In the genomic region with DNA sequence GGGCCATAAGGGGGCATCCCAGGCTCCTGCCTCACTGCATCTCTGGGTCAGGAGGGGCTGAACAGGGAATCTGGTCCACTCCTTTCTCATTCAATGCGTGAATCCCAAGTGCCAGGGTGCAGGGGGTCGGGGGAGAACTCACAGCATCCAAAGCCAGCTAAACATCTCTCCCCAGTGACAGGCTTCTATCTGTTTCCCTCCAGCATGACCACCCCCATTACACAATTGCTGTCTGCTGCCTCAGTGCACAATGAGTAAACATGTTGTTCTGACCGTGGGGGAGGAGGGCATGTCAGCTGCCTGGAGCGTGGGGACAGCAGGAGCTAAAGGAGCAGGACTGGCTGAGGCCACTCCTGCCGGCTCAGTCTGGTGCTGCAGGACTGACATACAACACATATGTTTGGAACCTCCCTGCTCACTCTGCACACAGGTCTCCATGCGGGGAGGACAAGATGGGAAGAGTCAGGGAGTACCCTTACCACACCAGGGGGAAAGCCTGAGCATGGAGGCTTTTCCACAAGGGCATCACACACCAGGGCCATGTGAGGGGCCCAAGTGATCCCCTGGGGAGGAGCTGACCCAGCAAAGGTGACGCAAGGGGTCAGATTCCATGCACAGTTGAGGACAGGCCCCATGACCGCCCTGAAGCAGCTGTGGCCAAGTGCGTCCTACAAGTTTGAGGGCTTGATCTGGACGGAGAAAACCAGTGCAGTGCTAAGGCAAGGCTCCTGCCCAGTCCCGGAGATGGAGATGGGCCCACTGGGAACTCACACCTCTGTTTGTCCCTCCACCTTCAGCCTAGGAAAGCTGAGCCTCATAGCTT, we compare ENCODE assay signal across 7 cellular contexts. TPM values are rescaled to one million over a fixed set of nuclear protein-coding genes. Genes with fewer than 3 reads are reported as not detected.
A peak's percentile ranks its signal among the peaks of the same experiment; 100 is the strongest.
DNase-seq lines count a peak whose midpoint lies in the region; ATAC-seq and TF ChIP-seq lines count a peak whose summit lies in the region.

No MANE protein-coding gene starts in this region.

- 15 to 36% (median 25%) methylated on average over 6 to 11 of the region's 11 CpGs for WGBS in stomach, 5 donors

- peak in 4 of 7 experiments; percentile 12 to 26 (median 17) for TF ChIP-seq CTCF in stomach (IDR thresholded peaks at IDR 0.05)
- TF ChIP-seq CTCF in GM20000 (IDR thresholded peaks at IDR 0.05; ENCODE audit: extremely low read depth, missing control alignments) = no peak

- no peaks in the 10 kb centered on the region for H3K9me3 ChIP-seq in HUES48 (ENCODE audit: control insufficient read depth, insufficient read depth, low read length)
- no peaks in the 10 kb centered on the region for H3K9me3 ChIP-seq in stomach

- ATAC-seq in GM19467 (IDR thresholded peaks at IDR 0.05; ENCODE audit: unreplicated experiment) = no peak

- no peak for TF ChIP-seq EP300 in stomach (IDR thresholded peaks at IDR 0.05)

- H3K4me1 ChIP-seq in HUES48 (ENCODE audit: control insufficient read depth, insufficient read depth, low read length) (peaks cover 46% of the 10 kb centered on the region), stomach (peaks cover 77 to 91% (median 83%) of the 10 kb centered on the region in 4 donors)

- peak overlapping the region; percentile 84 for H3K27ac ChIP-seq in HUES48 (ENCODE audit: low read depth, low read length)
- H3K27ac ChIP-seq in stomach = peak overlapping the region; percentile 91 to 99 (median 98)

- intact Hi-C loops in stomach (cut with DNase I; ENCODE audit: low total_unique reads) = no loop called here

- H3K27me3 ChIP-seq in HUES48 (ENCODE audit: control insufficient read depth, insufficient read depth, low read length) (0 out of 2 replicates have a peak, but pooled peaks cover 11% of the 10 kb centered on the region), stomach (no peaks in the 10 kb centered on the region)

- no peak for TF ChIP-seq POLR2A in stomach (IDR thresholded peaks at IDR 0.05)

- H3K4me3 ChIP-seq in HUES48 (ENCODE audit: low read depth, low read length) (no peak overlapping the region), stomach (peak overlapping the region; percentile 46 to 62 (median 54))

- DNase-seq in astrocyte of the hippocampus (ENCODE audit: low read depth, low spot score) (peak; percentile 60), kidney glomerular epithelial cell (lab: John Stamatoyannopoulos, UW) (peak; percentile 14), stomach (peak; percentile 59), NCI-H526 (lab: John Stamatoyannopoulos, UW) (no peak), GM20000 (ENCODE audit: low spot score) (no peak)

- H3K9ac ChIP-seq in HUES48 (ENCODE audit: low read depth, low read length) = no peak overlapping the region

- H3K36me3 ChIP-seq in HUES48 (ENCODE audit: control insufficient read depth, insufficient read depth, low read length) = peaks cover 3% of the 10 kb centered on the region; the same call in 1 of the 2 replicates
- peaks cover 0 to 13% (median 8%) of the 10 kb centered on the region in 4 donors for H3K36me3 ChIP-seq in stomach

RNA-seq across cellular contexts. Expression of a gene that starts 1.4 kb away (rescaled TPM):
- 100 to 1,000 TPM in 2 of 5 donors, 10 to 100 TPM in 3; 38.5 to 164 (median 44.2) TPM for total RNA-seq in stomach
- polyA plus RNA-seq in stomach = 100 to 1,000 TPM in 1 of 3 donors, 10 to 100 TPM in 2; 71.0 to 104 (median 76.5) TPM

RNA-seq across cellular contexts. Expression of a gene that starts 27.9 kb away (rescaled TPM):
- 10 to 100 TPM; 17.8 to 99.8 (median 50.9) TPM for total RNA-seq in stomach
- 10 to 100 TPM; 26.3 to 30.5 (median 29.8) TPM for polyA plus RNA-seq in stomach

RNA-seq across cellular contexts. Expression of a gene that starts 45.0 kb away (rescaled TPM):
- 100 to 1,000 TPM; 319 to 833 (median 400) TPM for total RNA-seq in stomach
- 100 to 1,000 TPM; 101 to 262 (median 179) TPM for polyA plus RNA-seq in stomach

RNA-seq across cellular contexts. Expression of a gene that starts 46.2 kb away (rescaled TPM):
- total RNA-seq in stomach = 100 to 1,000 TPM in 2 of 5 donors, 10 to 100 TPM in 3; 22.6 to 388 (median 95.1) TPM
- polyA plus RNA-seq in stomach = 100 to 1,000 TPM in 1 of 3 donors, 10 to 100 TPM in 2; 30.6 to 124 (median 54.7) TPM

RNA-seq across cellular contexts. Expression of a gene that starts 52.0 kb away (rescaled TPM):
- under 1 TPM in 1 of 5 donors, not detected in 4; 0.92 TPM for total RNA-seq in stomach
- under 1 TPM in 1 of 3 donors, not detected in 2; 0.28 TPM for polyA plus RNA-seq in stomach

Comparison
In these comparisons a context has a peak if more than half of its experiments do, and no peak if none do; other contexts are left out.
1. DNase-seq: peak in astrocyte of the hippocampus (single experiment), kidney glomerular epithelial cell (single experiment) and stomach (single experiment); none in NCI-H526 (0 of 2) and GM20000 (single experiment).